13 cellular contexts compared by ENCODE assay signal in genomic region chr4:136329042-136329662, GRCh38.
DNase-seq lines count a peak whose midpoint lies in the region; ATAC-seq and TF ChIP-seq lines count a peak whose summit lies in the region.
"Had no signal": no experiment of that assay in that cellular context is flagged by ENCODE, and none has a peak within 500 bp of the region (broad histone marks: within the 10 kb centered on the region; RNA-seq: fewer than 3 reads in every experiment).

No MANE protein-coding gene starts in this region.

- H3K4me3 ChIP-seq in gastroesophageal sphincter = no peak overlapping the region
- H3K4me3 ChIP-seq in testis = no peak overlapping the region
- H3K4me3 ChIP-seq: vagina had no signal

- H3K36me3 ChIP-seq in gastroesophageal sphincter (no peaks in the 10 kb centered on the region), testis (ENCODE audit: low read depth, missing control alignments) (no peaks in the 10 kb centered on the region)
- H3K36me3 ChIP-seq: vagina had no signal

- H3K9me3 ChIP-seq in gastroesophageal sphincter (no peaks in the 10 kb centered on the region), testis (no peaks in the 10 kb centered on the region)
- H3K9me3 ChIP-seq: vagina had no signal

- TF ChIP-seq POLR2A in gastroesophageal sphincter (IDR thresholded peaks at IDR 0.05) (no peak), testis (IDR thresholded peaks at IDR 0.05) (no peak)

- intact Hi-C loops in testis (cut with DNase I; ENCODE audit: low total_unique reads) = no loop called here

- H3K27ac ChIP-seq in 22Rv1 = no peak overlapping the region
- no peak overlapping the region for H3K27ac ChIP-seq in VCaP
- no peak overlapping the region for H3K27ac ChIP-seq in gastroesophageal sphincter
- H3K27ac ChIP-seq in testis = no peak overlapping the region
- H3K27ac ChIP-seq: vagina had no signal

- DNase-seq in HT-29 (ENCODE audit: low spot score) = peak; percentile 5
- DNase-seq in testis = no peak
- DNase-seq in NCI-H510A (lab: John Stamatoyannopoulos, UW) = no peak
- DNase-seq: activated naive CD4-positive, alpha-beta T cell treated with Interleukin-2 at 50 U/mL for 16 hours; NCI-H2029 treated with DMSO at 0.1 percent for 48 hours; stimulated activated CD4-positive, alpha-beta T cell treated with anti-CD3 and anti-CD28 coated beads, Interleukin-4, amount 100 ng/mL, for 1 hour; stimulated activated naive B cell treated with anti-CD40 and anti-IgM and Interleukin-4, amounts not matched to agents 10 μg/mL and 1 μg/mL and 100 μg/mL, for 72 hours had no signal

- H3K4me1 ChIP-seq in gastroesophageal sphincter = no peaks in the 10 kb centered on the region
- no peaks in the 10 kb centered on the region for H3K4me1 ChIP-seq in testis
- H3K4me1 ChIP-seq: vagina had no signal

- ATAC-seq in gastroesophageal sphincter (peak; percentile 28), GM21367 (IDR thresholded peaks at IDR 0.05; ENCODE audit: unreplicated experiment) (no peak), GM19397 (IDR thresholded peaks at IDR 0.05; ENCODE audit: unreplicated experiment) (no peak)
- ATAC-seq: stimulated activated naive B cell treated with anti-CD40 and anti-IgM and Interleukin-4, amounts not matched to agents 10 μg/mL and 1 μg/mL and 100 μg/mL, for 72 hours had no signal

- TF ChIP-seq EP300 in gastroesophageal sphincter (IDR thresholded peaks at IDR 0.05) = no peak

- WGBS in gastroesophageal sphincter (ENCODE audit: low coverage in 1 of 2), 2 donors = 94% methylated on average over 2 of the region's 3 CpGs; no CpG with 5 or more reads in 1 of the 2 donors
- 88 to 100% methylated on average over 2 to 3 of the region's 3 CpGs for WGBS in testis, 2 donors

- peak; percentile 44 for TF ChIP-seq CTCF in 22Rv1 (IDR thresholded peaks at IDR 0.05)
- TF ChIP-seq CTCF in VCaP (conservative IDR thresholded peaks at IDR 0.05) = peak; percentile 36; the same call in 1 of the 2 replicates
- no peak for TF ChIP-seq CTCF in gastroesophageal sphincter (IDR thresholded peaks at IDR 0.05)
- no peak for TF ChIP-seq CTCF in testis (IDR thresholded peaks at IDR 0.05)

- no peaks in the 10 kb centered on the region for H3K27me3 ChIP-seq in gastroesophageal sphincter
- H3K27me3 ChIP-seq in testis = no peaks in the 10 kb centered on the region
- H3K27me3 ChIP-seq: vagina had no signal

Comparison
In these comparisons a context has a peak if more than half of its experiments do, and no peak if none do; other contexts are left out.
1. CTCF ChIP-seq: peak in 22Rv1 (single experiment) and VCaP (single experiment); none in gastroesophageal sphincter (0 of 4) and testis (0 of 3).